19 cellular contexts compared by ENCODE assay signal in the genomic region with DNA sequence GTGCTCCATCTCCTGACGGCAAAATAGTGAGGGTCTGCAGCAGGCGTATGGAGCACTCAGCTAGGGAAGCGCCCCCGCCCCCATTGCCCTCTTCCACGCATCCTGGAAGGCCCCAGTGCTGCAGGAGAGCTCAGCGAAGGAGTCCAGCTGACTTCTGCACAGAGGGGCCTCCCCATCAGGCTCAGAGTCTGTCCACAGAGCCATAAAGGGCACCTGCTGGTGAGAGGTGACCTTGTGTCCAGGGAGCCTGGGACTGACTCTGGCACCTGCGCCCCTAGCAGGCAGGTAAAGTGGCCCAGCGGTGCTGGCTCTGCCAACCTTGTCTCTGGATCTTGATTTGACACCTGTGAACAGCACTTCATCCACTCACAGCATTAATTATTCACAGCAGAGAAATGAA. TPM values are rescaled to one million over a fixed set of nuclear protein-coding genes. Genes with fewer than 3 reads are reported as not detected.
DNase-seq lines count a peak whose midpoint lies in the region; ATAC-seq, FAIRE-seq and TF ChIP-seq lines count a peak whose summit lies in the region.
"Had no signal": no experiment of that assay in that cellular context is flagged by ENCODE, and none has a peak within 500 bp of the region (broad histone marks: within the 10 kb centered on the region; RNA-seq: fewer than 3 reads in every experiment).

No MANE protein-coding gene starts in this region.

- FAIRE-seq in kidney (lab: Jason Lieb, UNC), result no peak
- FAIRE-seq: A549 had no signal

- no peaks in the 10 kb centered on the region for H3K9me3 Mint-ChIP-seq in natural killer cell treated with Interleukin-12 subunit alpha and Interleukin-12 subunit beta and Interleukin-15 and Interleukin-18, amount 100 ng/mL, for 72 hours
- H3K9me3 Mint-ChIP-seq in natural killer cell, result no peaks in the 10 kb centered on the region
- H3K9me3 Mint-ChIP-seq: CD4-positive, CD25-positive, alpha-beta regulatory T cell had no signal

- peaks cover 0 to 4% of the 10 kb centered on the region in 2 donors for H3K4me1 ChIP-seq in kidney (ENCODE audit: control insufficient read depth in 1 of 2, insufficient read depth in 1 of 2, low read depth in 1 of 2, low read length in 2 of 2)
- H3K4me1 ChIP-seq: A549 had no signal

- peaks cover 10% of the 10 kb centered on the region for H3K36me3 Mint-ChIP-seq in natural killer cell treated with Interleukin-12 subunit alpha and Interleukin-12 subunit beta and Interleukin-15 and Interleukin-18, amount 100 ng/mL, for 72 hours
- H3K36me3 Mint-ChIP-seq in natural killer cell, result peaks cover 1% of the 10 kb centered on the region

- H3K27ac Mint-ChIP-seq in natural killer cell treated with Interleukin-12 subunit alpha and Interleukin-12 subunit beta and Interleukin-15 and Interleukin-18, amount 100 ng/mL, for 72 hours, result peak overlapping the region in 1 of 2 donors; percentile 62
- H3K27ac Mint-ChIP-seq in natural killer cell, result peak overlapping the region in 1 of 2 donors; percentile 20

- DNase-seq in natural killer cell treated with Interleukin-12 subunit alpha and Interleukin-12 subunit beta and Interleukin-15 and Interleukin-18, amount 100 ng/mL, for 72 hours (ENCODE audit: low spot score), result peak; percentile 50
- no peak for DNase-seq in natural killer cell
- DNase-seq in NCI-H146 treated with DMSO at 0.1 percent for 48 hours (lab: John Stamatoyannopoulos, UW; ENCODE audit: unreplicated experiment), result peak; percentile 59
- peak; percentile 57 for DNase-seq in kidney
- no peak for DNase-seq in MG63
- no peak for DNase-seq in HuH-7 (ENCODE audit: low spot score)
- no peak for DNase-seq in NCI-H2029 (lab: John Stamatoyannopoulos, UW)
- no peak for DNase-seq in stimulated activated naive CD8-positive, alpha-beta T cell treated with anti-CD3 and anti-CD28 coated beads, Interleukin-15, Interleukin-2, amounts not matched to agents 100 U/mL and 50 U/mL, for 24 hours
- DNase-seq: Calu3; CD4-positive, CD25-positive, alpha-beta regulatory T cell; GOT3; NCI-H1436; NCI-H2107; NCI-H446; NCI-H82; PC-3; SW 1271 had no signal

- no peak overlapping the region for H3K9ac ChIP-seq in kidney (ENCODE audit: low read length in 2 of 2)

- H3K36me3 ChIP-seq in kidney (ENCODE audit: control insufficient read depth in 1 of 2, insufficient read depth in 2 of 2, low read length in 2 of 2), result peaks cover 5 to 6% of the 10 kb centered on the region in 2 donors
- H3K36me3 ChIP-seq in MG63, result no peaks in the 10 kb centered on the region

- intact Hi-C loops in natural killer cell (cut with micrococcal nuclease), result no loop called here
- intact Hi-C loops in kidney (cut with DNase I), result no loop called here

- no peaks in the 10 kb centered on the region for H3K27me3 Mint-ChIP-seq in natural killer cell treated with Interleukin-12 subunit alpha and Interleukin-12 subunit beta and Interleukin-15 and Interleukin-18, amount 100 ng/mL, for 72 hours
- H3K27me3 Mint-ChIP-seq in natural killer cell (ENCODE audit: low read depth in 2 of 2), result no peaks in the 10 kb centered on the region
- H3K27me3 Mint-ChIP-seq: CD4-positive, CD25-positive, alpha-beta regulatory T cell had no signal

- H3K4me3 ChIP-seq in kidney (ENCODE audit: low read length in 2 of 2), result no peak overlapping the region
- H3K4me3 ChIP-seq in MG63, result no peak overlapping the region
- H3K4me3 ChIP-seq: A549, SJSA1 had no signal

- no peak for ATAC-seq in natural killer cell treated with Interleukin-12 subunit alpha and Interleukin-12 subunit beta and Interleukin-15 and Interleukin-18, amount 100 ng/mL, for 72 hours
- ATAC-seq in natural killer cell, result no peak
- ATAC-seq in stimulated activated naive CD8-positive, alpha-beta T cell treated with anti-CD3 and anti-CD28 coated beads, Interleukin-15, Interleukin-2, amounts not matched to agents 100 U/mL and 50 U/mL, for 24 hours, result no peak
- ATAC-seq: A549, PC-3 had no signal

- H3K27ac ChIP-seq in kidney (ENCODE audit: low read depth in 2 of 2, low read length in 2 of 2), result no peak overlapping the region
- H3K27ac ChIP-seq: A549, SJSA1 had no signal

- no peak overlapping the region for H3K4me3 Mint-ChIP-seq in natural killer cell treated with Interleukin-12 subunit alpha and Interleukin-12 subunit beta and Interleukin-15 and Interleukin-18, amount 100 ng/mL, for 72 hours
- H3K4me3 Mint-ChIP-seq in natural killer cell, result no peak overlapping the region
- H3K4me3 Mint-ChIP-seq: CD4-positive, CD25-positive, alpha-beta regulatory T cell had no signal

- no peaks in the 10 kb centered on the region for H3K27me3 ChIP-seq in MG63
- H3K27me3 ChIP-seq: SJSA1 had no signal

- TF ChIP-seq CTCF in natural killer cell (IDR thresholded peaks at IDR 0.05) (no peak), kidney (IDR thresholded peaks at IDR 0.05; ENCODE audit: borderline replicate concordance, extremely low read depth, insufficient read depth) (no peak)

- H3K9me3 ChIP-seq in kidney (ENCODE audit: control insufficient read depth in 1 of 2, low read length in 2 of 2) (no peaks in the 10 kb centered on the region), MG63 (no peaks in the 10 kb centered on the region)
- H3K9me3 ChIP-seq: A549, SJSA1 had no signal

- H3K4me1 Mint-ChIP-seq in natural killer cell treated with Interleukin-12 subunit alpha and Interleukin-12 subunit beta and Interleukin-15 and Interleukin-18, amount 100 ng/mL, for 72 hours (ENCODE audit: low read depth in 2 of 2), result peaks cover 54% of the 10 kb centered on the region in 2 donors
- peaks cover 48 to 50% of the 10 kb centered on the region in 2 donors for H3K4me1 Mint-ChIP-seq in natural killer cell

RNA-seq across cellular contexts. Expression of gene VOPP1, which starts 59.7 kb away (rescaled TPM):
- 100 to 1,000 TPM; 204 to 244 TPM for total RNA-seq in natural killer cell treated with Interleukin-12 subunit alpha and Interleukin-12 subunit beta and Interleukin-15 and Interleukin-18, amount 100 ng/mL, for 72 hours
- total RNA-seq in natural killer cell, result 100 to 1,000 TPM in 2 of 3 donors, 10 to 100 TPM in 1; 79.3 to 115 (median 110) TPM
- 98.7 TPM for total RNA-seq in kidney
- polyA plus RNA-seq in kidney (ENCODE audit: insufficient read depth, low read depth, low replicate concordance), result 47.3 TPM
- total RNA-seq in MG63 (2014; rRNA removed; shearing (Covaris generic); ENCODE audit: low replicate concordance), result 45.4 and 56.4 TPM in 2 replicates

Comparison
In these comparisons a context has a peak if more than half of its experiments do, and no peak if none do; other contexts are left out.
1. DNase-seq: peak in natural killer cell treated with Interleukin-12 subunit alpha and Interleukin-12 subunit beta and Interleukin-15 and Interleukin-18, amount 100 ng/mL, for 72 hours (single experiment), NCI-H146 treated with DMSO at 0.1 percent for 48 hours (single experiment) and kidney (single experiment); none in natural killer cell (single experiment), MG63 (single experiment), HuH-7 (single experiment), NCI-H2029 (single experiment) and stimulated activated naive CD8-positive, alpha-beta T cell treated with anti-CD3 and anti-CD28 coated beads, Interleukin-15, Interleukin-2, amounts not matched to agents 100 U/mL and 50 U/mL, for 24 hours (single experiment).